8 cellular contexts compared by ENCODE assay signal in genomic region chr10:33116293-33116697, GRCh38.
DNase-seq lines count a peak whose midpoint lies in the region; ATAC-seq and TF ChIP-seq lines count a peak whose summit lies in the region.

No MANE protein-coding gene starts in this region.

- H3K9me3 Mint-ChIP-seq in naive B cell, result no peaks in the 10 kb centered on the region

- H3K27ac Mint-ChIP-seq in naive B cell, result peak overlapping the region in 4 of 6 donors; percentile 23 to 82 (median 52)

- intact Hi-C loops in colonic mucosa (cut with DNase I), result no loop called here

- H4K20me1 ChIP-seq in OCI-LY3 (ENCODE audit: insufficient read depth, low read length), result no peaks in the 10 kb centered on the region

- H3K9ac ChIP-seq in OCI-LY3 (ENCODE audit: low read length) (no peak overlapping the region), colonic mucosa (ENCODE audit: low read depth in 2 of 2, low read length in 2 of 2) (no peak overlapping the region)

- ATAC-seq in naive B cell (ENCODE audit: low read depth in 2 of 2) (no peak), HG03432 (IDR thresholded peaks at IDR 0.05; ENCODE audit: unreplicated experiment) (no peak), HG03196 (IDR thresholded peaks at IDR 0.05; ENCODE audit: unreplicated experiment) (no peak)

- peaks cover 8% of the 10 kb centered on the region; the same call in 1 of the 2 replicates for H3K27me3 ChIP-seq in OCI-LY3 (ENCODE audit: low read depth, low read length)
- no peaks in the 10 kb centered on the region for H3K27me3 ChIP-seq in colonic mucosa

- H3K27me3 Mint-ChIP-seq in naive B cell, result no peaks in the 10 kb centered on the region

- peaks cover 37 to 45% (median 39%) of the 10 kb centered on the region in 3 donors for H3K4me1 Mint-ChIP-seq in naive B cell

- no peaks in the 10 kb centered on the region for H3K36me3 ChIP-seq in OCI-LY3 (replicated peaks; ENCODE audit: low read depth, low read length)
- H3K36me3 ChIP-seq in colonic mucosa, result no peaks in the 10 kb centered on the region

- H3K4me3 Mint-ChIP-seq in naive B cell, result peak overlapping the region in 1 of 8 donors; percentile 35

- peak; percentile 20 for DNase-seq in stimulated activated naive CD4-positive, alpha-beta T cell treated with Interleukin-2 at 50 U/mL for 16 hours (lab: John Stamatoyannopoulos, UW)
- no peak for DNase-seq in stimulated activated naive CD4-positive, alpha-beta T cell (lab: John Stamatoyannopoulos, UW)
- DNase-seq in ecto neural progenitor cell (ENCODE audit: low spot score), result peak; percentile 64
- no peak for DNase-seq in naive B cell
- DNase-seq in colonic mucosa, result no peak

- TF ChIP-seq CTCF in OCI-LY3 (IDR thresholded peaks at IDR 0.05; ENCODE audit: low read depth, low read length) (peak; percentile 45), colonic mucosa (IDR thresholded peaks at IDR 0.05) (no peak)

- H3K4me2 ChIP-seq in OCI-LY3 (ENCODE audit: low read length), result no peak overlapping the region

- H3K4me3 ChIP-seq in OCI-LY3 (ENCODE audit: low read length) (no peak overlapping the region), colonic mucosa (no peak overlapping the region)

- no peaks in the 10 kb centered on the region for H3K36me3 Mint-ChIP-seq in naive B cell

- H3K4me1 ChIP-seq in OCI-LY3 (ENCODE audit: low read length) (peaks cover 23% of the 10 kb centered on the region), colonic mucosa (no peaks in the 10 kb centered on the region)

- no peak overlapping the region for H3K27ac ChIP-seq in OCI-LY3 (ENCODE audit: low read length)
- no peak overlapping the region for H3K27ac ChIP-seq in colonic mucosa

- H3K79me2 ChIP-seq in OCI-LY3 (ENCODE audit: low read length), result no peaks in the 10 kb centered on the region

- no peak overlapping the region for H2AFZ ChIP-seq in OCI-LY3 (ENCODE audit: low read depth, low read length)

- H3K9me3 ChIP-seq in OCI-LY3 (ENCODE audit: insufficient read depth, low read length) (no peaks in the 10 kb centered on the region), colonic mucosa (no peaks in the 10 kb centered on the region)

Comparison
In these comparisons a context has a peak if more than half of its experiments do, and no peak if none do; other contexts are left out.
1. DNase-seq: peak in stimulated activated naive CD4-positive, alpha-beta T cell treated with Interleukin-2 at 50 U/mL for 16 hours (single experiment) and ecto neural progenitor cell (single experiment); none in stimulated activated naive CD4-positive, alpha-beta T cell (0 of 6), naive B cell (single experiment) and colonic mucosa (single experiment).